In genomic region chr16:67661101-67661661, GRCh38 we compare ENCODE assay signal across 1 cellular context.
TF ChIP-seq lines count a peak whose summit lies in the region.

No MANE protein-coding gene starts in this region.

TF ChIP-seq in K562, 482 proteins besides CTCF, POLR2A, EP300 and RAD21 (continues in another document):
- TF ChIP-seq NFE2 (IDR thresholded peaks at IDR 0.05; ENCODE audit: low read depth) = no peak
- no peak for TF ChIP-seq MGA (IDR thresholded peaks at IDR 0.05)
- TF ChIP-seq ZBTB7A (IDR thresholded peaks at IDR 0.05; ENCODE audit: borderline replicate concordance, control insufficient read depth, low read depth, low read length) = peak; percentile 8; the same call in 1 of the 2 replicates
- TF ChIP-seq YBX1 (IDR thresholded peaks at IDR 0.05) = no peak
- TF ChIP-seq OTX1 (CRISPR knock-in tag; IDR thresholded peaks at IDR 0.05) = no peak
- TF ChIP-seq DMBX1 (CRISPR knock-in tag; IDR thresholded peaks at IDR 0.05; ENCODE audit: borderline replicate concordance) = no peak
- TF ChIP-seq TEAD1 (CRISPR knock-in tag; IDR thresholded peaks at IDR 0.05) = 0 out of 4 replicates have a peak, but pooled peaks of 1 of the 2 experiments have one; percentile 63
- TF ChIP-seq CEBPG (CRISPR knock-in tag; IDR thresholded peaks at IDR 0.05) = no peak
- TF ChIP-seq CEBPG (tag; conservative IDR thresholded peaks at IDR 0.05 in 1 of 2, IDR thresholded peaks at IDR 0.05 in 1 of 2) = no peak
- no peak for TF ChIP-seq AFF1 (IDR thresholded peaks at IDR 0.05; ENCODE audit: low read depth in 1 of 2, partially characterized antibody in 2 of 2)
- TF ChIP-seq ZEB2 (IDR thresholded peaks at IDR 0.05) = no peak
- TF ChIP-seq SMARCB1 (IDR thresholded peaks at IDR 0.05; ENCODE audit: insufficient read length, low read depth) = no peak
- peak; percentile 39; the same call in 1 of the 2 replicates for TF ChIP-seq REST (CRISPR knock-in tag; IDR thresholded peaks at IDR 0.05; ENCODE audit: low read depth)
- no peak for TF ChIP-seq ZNF785 (CRISPR knock-in tag; IDR thresholded peaks at IDR 0.05)
- TF ChIP-seq FOXK1 (CRISPR knock-in tag; IDR thresholded peaks at IDR 0.05; ENCODE audit: borderline replicate concordance) = 0 out of 2 replicates have a peak, but pooled peaks have one; percentile 41
- TF ChIP-seq CC2D1A (IDR thresholded peaks at IDR 0.05) = no peak
- no peak for TF ChIP-seq BRD4 (IDR thresholded peaks at IDR 0.05)
- no peak for TF ChIP-seq DDX20 (tag; IDR thresholded peaks at IDR 0.05; ENCODE audit: low read depth)
- TF ChIP-seq MXI1 (IDR thresholded peaks at IDR 0.05; ENCODE audit: low read depth, low read length) = no peak
- no peak for TF ChIP-seq SMARCE1 (IDR thresholded peaks at IDR 0.05)
- TF ChIP-seq ZNF398 (CRISPR knock-in tag; IDR thresholded peaks at IDR 0.05) = no peak
- TF ChIP-seq CHD1 (IDR thresholded peaks at IDR 0.05; ENCODE audit: low read length) = no peak
- no peak for TF ChIP-seq PHF20 (IDR thresholded peaks at IDR 0.05; ENCODE audit: partially characterized antibody)
- TF ChIP-seq HNRNPUL1 (IDR thresholded peaks at IDR 0.05; ENCODE audit: low read length) = no peak
- TF ChIP-seq ZNF507 (tag; conservative IDR thresholded peaks at IDR 0.05) = no peak
- no peak for TF ChIP-seq MTA1 (IDR thresholded peaks at IDR 0.05; ENCODE audit: borderline replicate concordance)
- TF ChIP-seq SRSF1 (IDR thresholded peaks at IDR 0.05; ENCODE audit: low read depth, low read length) = no peak
- no peak for TF ChIP-seq CBX3 (IDR thresholded peaks at IDR 0.05; ENCODE audit: borderline replicate concordance in 1 of 2, low read length in 2 of 2)
- TF ChIP-seq THRB (CRISPR knock-in tag; conservative IDR thresholded peaks at IDR 0.05) = no peak
- TF ChIP-seq PCBP1 (IDR thresholded peaks at IDR 0.05; ENCODE audit: low read depth, low read length, poor library complexity, severe bottlenecking) = no peak
- TF ChIP-seq TARDBP (IDR thresholded peaks at IDR 0.05) = no peak
- no peak for TF ChIP-seq ZNF830 (CRISPR knock-in tag; IDR thresholded peaks at IDR 0.05)
- no peak for TF ChIP-seq MXD1 (CRISPR knock-in tag; IDR thresholded peaks at IDR 0.05; ENCODE audit: borderline replicate concordance, poor library complexity, severe bottlenecking)
- no peak for TF ChIP-seq PRPF4 (IDR thresholded peaks at IDR 0.05; ENCODE audit: insufficient read depth, low read depth, low read length, poor library complexity, severe bottlenecking)
- TF ChIP-seq ZNF212 (CRISPR knock-in tag; IDR thresholded peaks at IDR 0.05) = no peak
- no peak for TF ChIP-seq ADNP (tag; IDR thresholded peaks at IDR 0.05)
- TF ChIP-seq PRMT5 (CRISPR knock-in tag; IDR thresholded peaks at IDR 0.05) = no peak
- no peak for TF ChIP-seq SRSF9 (IDR thresholded peaks at IDR 0.05; ENCODE audit: borderline replicate concordance, low read depth, low read length)
- no peak for TF ChIP-seq ZNF436 (CRISPR knock-in tag; IDR thresholded peaks at IDR 0.05)
- TF ChIP-seq USF1 (CRISPR knock-in tag; IDR thresholded peaks at IDR 0.05) = peak; percentile 20; the same call in 1 of the 2 replicates
